16 cellular contexts compared by ENCODE assay signal in genomic region chr5:113195726-113196125, GRCh38.
DNase-seq lines count a peak whose midpoint lies in the region; ATAC-seq lines count a peak whose summit lies in the region.
"Had no signal": no experiment of that assay in that cellular context is flagged by ENCODE, and none has a peak within 500 bp of the region (broad histone marks: within the 10 kb centered on the region; RNA-seq: fewer than 3 reads in every experiment).

No MANE protein-coding gene starts in this region.

- H3K9me3 ChIP-seq in SJCRH30 (replicated peaks), result peaks cover 4% of the 10 kb centered on the region; the same call in 1 of the 2 replicates
- peaks cover 8% of the 10 kb centered on the region for H3K9me3 ChIP-seq in mesenchymal stem cell (ENCODE audit: control insufficient read depth, low read length)

- H3K23ac ChIP-seq in mesenchymal stem cell (ENCODE audit: low read length in 2 of 2), result no peak overlapping the region

- H2BK15ac ChIP-seq in mesenchymal stem cell (ENCODE audit: low read depth, poor library complexity, severe bottlenecking), result no peak overlapping the region

- H3K27ac ChIP-seq in SJCRH30, result peak overlapping the region; percentile 46
- no peak overlapping the region for H3K27ac ChIP-seq in mesenchymal stem cell (ENCODE audit: low read length, poor library complexity, severe bottlenecking)
- H3K27ac ChIP-seq: A549, C4-2B had no signal

- no peaks in the 10 kb centered on the region for H3K4me1 Mint-ChIP-seq in activated T-helper 17 cell treated with anti-CD3 and anti-CD28 coated beads, Interleukin-2, amount 50 U/mL, for 72 hours

- no peak overlapping the region for H2AK5ac ChIP-seq in mesenchymal stem cell (ENCODE audit: low read length, severe bottlenecking)

- H3K4me3 ChIP-seq in SJCRH30 (no peak overlapping the region), mesenchymal stem cell (ENCODE audit: insufficient read depth in 1 of 2, low read depth in 1 of 2, low read length in 2 of 2) (no peak overlapping the region)
- H3K4me3 ChIP-seq: A549 had no signal

- peaks cover 4% of the 10 kb centered on the region for H3K9me3 Mint-ChIP-seq in activated T-helper 17 cell treated with anti-CD3 and anti-CD28 coated beads, Interleukin-2, amount 50 U/mL, for 72 hours

- no peaks in the 10 kb centered on the region for H3K27me3 Mint-ChIP-seq in activated T-helper 17 cell treated with anti-CD3 and anti-CD28 coated beads, Interleukin-2, amount 50 U/mL, for 72 hours
- H3K27me3 Mint-ChIP-seq: CD4-positive, alpha-beta memory T cell had no signal

- H3K79me1 ChIP-seq in mesenchymal stem cell (replicated peaks; ENCODE audit: low read length, poor library complexity, severe bottlenecking), result peaks cover 20% of the 10 kb centered on the region

- H3K4me1 ChIP-seq in SJCRH30 (peaks cover 49% of the 10 kb centered on the region), mesenchymal stem cell (ENCODE audit: control insufficient read depth, insufficient read depth, low read depth, low read length) (peaks cover 2% of the 10 kb centered on the region)
- H3K4me1 ChIP-seq: A549 had no signal

- no peak overlapping the region for H3K4me2 ChIP-seq in mesenchymal stem cell (ENCODE audit: low read length, poor library complexity, severe bottlenecking)
- H3K4me2 ChIP-seq: A549 had no signal

- no peak overlapping the region for H2BK12ac ChIP-seq in mesenchymal stem cell (ENCODE audit: low read length in 2 of 2)

- H3K9ac ChIP-seq in mesenchymal stem cell (ENCODE audit: low read length), result no peak overlapping the region

- no peaks in the 10 kb centered on the region for H3K36me3 Mint-ChIP-seq in activated T-helper 17 cell treated with anti-CD3 and anti-CD28 coated beads, Interleukin-2, amount 50 U/mL, for 72 hours (ENCODE audit: low read depth)

- H2AFZ ChIP-seq in mesenchymal stem cell (ENCODE audit: low read depth, low read length), result no peak overlapping the region

- H2BK120ac ChIP-seq in mesenchymal stem cell (ENCODE audit: low read depth, low read length), result no peak overlapping the region

- no peak overlapping the region for H3K14ac ChIP-seq in mesenchymal stem cell (ENCODE audit: low read length in 2 of 2)

- WGBS in mesenchymal stem cell, result 79% methylated on average over 3 of the region's 3 CpGs

- H3K4me3 Mint-ChIP-seq in activated T-helper 17 cell treated with anti-CD3 and anti-CD28 coated beads, Interleukin-2, amount 50 U/mL, for 72 hours, result no peak overlapping the region
- H3K4me3 Mint-ChIP-seq: CD4-positive, alpha-beta memory T cell; H9 had no signal

- no peak overlapping the region for H4K91ac ChIP-seq in mesenchymal stem cell (ENCODE audit: low read length)

- H2BK5ac ChIP-seq in mesenchymal stem cell (ENCODE audit: low read depth, low read length, poor library complexity, severe bottlenecking), result peak overlapping the region; percentile 9

- no peak overlapping the region for H4K8ac ChIP-seq in mesenchymal stem cell (ENCODE audit: low read length)

- 0 out of 2 replicates have a peak, but pooled peaks cover 2% of the 10 kb centered on the region for H3K36me3 ChIP-seq in SJCRH30
- H3K36me3 ChIP-seq in mesenchymal stem cell (ENCODE audit: control insufficient read depth in 1 of 2, insufficient read depth in 2 of 2, low read depth in 1 of 2, low read length in 2 of 2), result peaks cover 0 to 17% of the 10 kb centered on the region in 2 experiments

- no peak overlapping the region for H3K4ac ChIP-seq in mesenchymal stem cell (ENCODE audit: low read depth in 1 of 2, low read length in 2 of 2)

- no peaks in the 10 kb centered on the region for H3K27me3 ChIP-seq in SJCRH30
- no peaks in the 10 kb centered on the region for H3K27me3 ChIP-seq in mesenchymal stem cell (ENCODE audit: control insufficient read depth in 1 of 2, insufficient read depth in 1 of 2, low read length in 2 of 2)
- H3K27me3 ChIP-seq: BE2C had no signal

- DNase-seq in NCI-H446 treated with DMSO at 0.1 percent for 48 hours (lab: John Stamatoyannopoulos, UW), result peak; percentile 34
- DNase-seq in SJCRH30, result peak; percentile 69 to 89
- DNase-seq in mesenchymal stem cell, result no peak
- DNase-seq in islet precursor cell, result no peak
- DNase-seq: CD4-positive, alpha-beta memory T cell; DND-41; GDM1; GOT3; H9; IMR-90 had no signal

- no peak for ATAC-seq in activated T-helper 17 cell treated with anti-CD3 and anti-CD28 coated beads, Interleukin-2, amount 50 U/mL, for 72 hours (replicated peaks)
- no peak for ATAC-seq in HG02759 (IDR thresholded peaks at IDR 0.05; ENCODE audit: unreplicated experiment)
- no peak for ATAC-seq in HG03095 (IDR thresholded peaks at IDR 0.05; ENCODE audit: unreplicated experiment)
- ATAC-seq: A549 had no signal

- H3K27ac Mint-ChIP-seq in activated T-helper 17 cell treated with anti-CD3 and anti-CD28 coated beads, Interleukin-2, amount 50 U/mL, for 72 hours, result no peak overlapping the region
- H3K27ac Mint-ChIP-seq: CD4-positive, alpha-beta memory T cell had no signal

- no peak overlapping the region for H3K18ac ChIP-seq in mesenchymal stem cell (ENCODE audit: low read depth in 1 of 2, low read length in 2 of 2)

Comparison
In these comparisons a context has a peak if more than half of its experiments do, and no peak if none do; other contexts are left out.
1. DNase-seq: peak in NCI-H446 treated with DMSO at 0.1 percent for 48 hours (single experiment) and SJCRH30 (2 of 2); none in mesenchymal stem cell (single experiment) and islet precursor cell (single experiment).